ENCODE assay signal across 18 cellular contexts in genomic region chr5:180795771-180796313, GRCh38. TPM values are rescaled to one million over a fixed set of nuclear protein-coding genes. Genes with fewer than 3 reads are reported as not detected.
DNase-seq lines count a peak whose midpoint lies in the region; ATAC-seq and TF ChIP-seq lines count a peak whose summit lies in the region.
"Had no signal": no experiment of that assay in that cellular context is flagged by ENCODE, and none has a peak within 500 bp of the region (broad histone marks: within the 10 kb centered on the region; RNA-seq: fewer than 3 reads in every experiment).

No MANE protein-coding gene starts in this region.

- no peaks in the 10 kb centered on the region for H3K27me3 ChIP-seq in esophagus (ENCODE audit: control insufficient read depth in 1 of 2, insufficient read depth in 2 of 2, low read length in 2 of 2)
- H3K27me3 ChIP-seq in Caco-2 (replicated peaks; ENCODE audit: control insufficient read depth, insufficient read depth, low read length), result no peaks in the 10 kb centered on the region
- H3K27me3 ChIP-seq: hepatocyte, upper lobe of left lung had no signal

- H3K9me3 Mint-ChIP-seq in activated CD4-positive, alpha-beta T cell treated with anti-CD3 and anti-CD28 coated beads, Interleukin-2, amount 10 ng/mL, durations not matched to agents 24 days and 14 days, result no peaks in the 10 kb centered on the region
- H3K9me3 Mint-ChIP-seq in activated CD4-positive, alpha-beta memory T cell treated with anti-CD3 and anti-CD28 coated beads, Interleukin-2, amount 10 ng/mL, durations not matched to agents 7 days and 5 days, result no peaks in the 10 kb centered on the region
- H3K9me3 Mint-ChIP-seq in stimulated activated memory B cell treated with anti-CD40 and anti-IgM and Interleukin-4, amounts not matched to agents 10 μg/mL and 1 μg/mL and 100 μg/mL, for 72 hours, result no peaks in the 10 kb centered on the region
- no peaks in the 10 kb centered on the region for H3K9me3 Mint-ChIP-seq in Caco-2 (ENCODE audit: unreplicated experiment)

- POLR2A ChIA-PET in activated CD4-positive, alpha-beta memory T cell treated with anti-CD3 and anti-CD28 coated beads, Interleukin-2, amount 10 ng/mL, durations not matched to agents 7 days and 5 days (lab: Charles Lee), result interaction anchor here (1.4 to 1.5 kb wide), 2 partner anchors 10 to 15 kb away, joined by 3 to 4 read pairs; no protein-coding TSS in a partner anchor
- POLR2A ChIA-PET in Caco-2 (lab: Charles Lee), result no interaction called here

- peaks cover 71% of the 10 kb centered on the region for H3K36me3 Mint-ChIP-seq in activated CD4-positive, alpha-beta T cell treated with anti-CD3 and anti-CD28 coated beads, Interleukin-2, amount 10 ng/mL, durations not matched to agents 24 days and 14 days (ENCODE audit: low read depth)
- peaks cover 84% of the 10 kb centered on the region for H3K36me3 Mint-ChIP-seq in activated CD4-positive, alpha-beta memory T cell treated with anti-CD3 and anti-CD28 coated beads, Interleukin-2, amount 10 ng/mL, durations not matched to agents 7 days and 5 days (ENCODE audit: low read depth)
- H3K36me3 Mint-ChIP-seq in stimulated activated memory B cell treated with anti-CD40 and anti-IgM and Interleukin-4, amounts not matched to agents 10 μg/mL and 1 μg/mL and 100 μg/mL, for 72 hours, result peaks cover 92% of the 10 kb centered on the region
- peaks cover 74% of the 10 kb centered on the region for H3K36me3 Mint-ChIP-seq in Caco-2 (ENCODE audit: insufficient read depth, unreplicated experiment)

- H3K4me3 ChIP-seq in esophagus (ENCODE audit: low read depth in 1 of 2, low read length in 2 of 2) (no peak overlapping the region), Caco-2 (ENCODE audit: low read depth, low read length) (no peak overlapping the region)
- H3K4me3 ChIP-seq: hepatocyte, upper lobe of left lung had no signal

- 51 to 57% methylated on average over 4 of the region's 4 CpGs for WGBS in esophagus, 2 donors

- intact Hi-C loops in activated CD4-positive, alpha-beta T cell treated with anti-CD3 and anti-CD28 coated beads, Interleukin-2, amount 10 ng/mL, durations not matched to agents 24 days and 14 days (cut with micrococcal nuclease), result no loop called here
- intact Hi-C loops in Caco-2 (cut with micrococcal nuclease; ENCODE audit: unreplicated experiment), result no loop called here

- CTCF ChIA-PET in activated CD4-positive, alpha-beta memory T cell treated with anti-CD3 and anti-CD28 coated beads, Interleukin-2, amount 10 ng/mL, durations not matched to agents 7 days and 5 days (lab: Charles Lee), result interaction anchor here (1.7 kb wide), 1 partner anchor 65 kb away, joined by 6 read pairs; the partner anchor contains the start of gene ZFP62
- CTCF ChIA-PET in Caco-2 (lab: Charles Lee), result no interaction called here

- H3K9me3 ChIP-seq in esophagus (ENCODE audit: control insufficient read depth in 2 of 2, insufficient read depth in 1 of 2, low read depth in 1 of 2, low read length in 1 of 2) (peaks cover 0 to 6% of the 10 kb centered on the region in 2 donors), Caco-2 (no peaks in the 10 kb centered on the region)
- H3K9me3 ChIP-seq: upper lobe of left lung had no signal

- H3K27me3 Mint-ChIP-seq in activated CD4-positive, alpha-beta T cell treated with anti-CD3 and anti-CD28 coated beads, Interleukin-2, amount 10 ng/mL, durations not matched to agents 24 days and 14 days, result no peaks in the 10 kb centered on the region
- H3K27me3 Mint-ChIP-seq in activated CD4-positive, alpha-beta memory T cell treated with anti-CD3 and anti-CD28 coated beads, Interleukin-2, amount 10 ng/mL, durations not matched to agents 7 days and 5 days, result no peaks in the 10 kb centered on the region
- no peaks in the 10 kb centered on the region for H3K27me3 Mint-ChIP-seq in stimulated activated memory B cell treated with anti-CD40 and anti-IgM and Interleukin-4, amounts not matched to agents 10 μg/mL and 1 μg/mL and 100 μg/mL, for 72 hours
- H3K27me3 Mint-ChIP-seq in Caco-2 (ENCODE audit: insufficient read depth, unreplicated experiment), result no peaks in the 10 kb centered on the region

- no TSS peak for BruUV-seq in Caco-2 (replicated peaks; lab: Mats Ljungman, UMichigan)

- peaks cover 18 to 46% of the 10 kb centered on the region in 2 donors for H3K4me1 ChIP-seq in esophagus (ENCODE audit: control insufficient read depth in 2 of 2, insufficient read depth in 2 of 2, low read length in 1 of 2)
- peaks cover 17% of the 10 kb centered on the region for H3K4me1 ChIP-seq in Caco-2

- no peak for TF ChIP-seq CTCF in Caco-2 (IDR thresholded peaks at IDR 0.05; ENCODE audit: insufficient read depth in 1 of 2, low read depth in 1 of 2, low read length in 1 of 2, severe bottlenecking in 1 of 2, unreplicated experiment in 1 of 2)

- peak overlapping the region; percentile 24 to 77 for H3K27ac ChIP-seq in esophagus (ENCODE audit: low read depth in 2 of 2, low read length in 1 of 2)
- H3K27ac ChIP-seq: hepatocyte, upper lobe of left lung had no signal

- H3K4me1 Mint-ChIP-seq in activated CD4-positive, alpha-beta T cell treated with anti-CD3 and anti-CD28 coated beads, Interleukin-2, amount 10 ng/mL, durations not matched to agents 24 days and 14 days, result peaks cover 53% of the 10 kb centered on the region
- peaks cover 71% of the 10 kb centered on the region for H3K4me1 Mint-ChIP-seq in activated CD4-positive, alpha-beta memory T cell treated with anti-CD3 and anti-CD28 coated beads, Interleukin-2, amount 10 ng/mL, durations not matched to agents 7 days and 5 days
- peaks cover 88% of the 10 kb centered on the region for H3K4me1 Mint-ChIP-seq in stimulated activated memory B cell treated with anti-CD40 and anti-IgM and Interleukin-4, amounts not matched to agents 10 μg/mL and 1 μg/mL and 100 μg/mL, for 72 hours
- H3K4me1 Mint-ChIP-seq in Caco-2 (ENCODE audit: low read depth, unreplicated experiment), result peaks cover 17% of the 10 kb centered on the region

- H3K27ac Mint-ChIP-seq in activated CD4-positive, alpha-beta T cell treated with anti-CD3 and anti-CD28 coated beads, Interleukin-2, amount 10 ng/mL, durations not matched to agents 24 days and 14 days, result peak overlapping the region; percentile 75
- peak overlapping the region; percentile 4 for H3K27ac Mint-ChIP-seq in activated CD4-positive, alpha-beta memory T cell treated with anti-CD3 and anti-CD28 coated beads, Interleukin-2, amount 10 ng/mL, durations not matched to agents 7 days and 5 days
- H3K27ac Mint-ChIP-seq in stimulated activated memory B cell treated with anti-CD40 and anti-IgM and Interleukin-4, amounts not matched to agents 10 μg/mL and 1 μg/mL and 100 μg/mL, for 72 hours, result peak overlapping the region; percentile 3
- no peak overlapping the region for H3K27ac Mint-ChIP-seq in Caco-2 (ENCODE audit: unreplicated experiment)

- peaks cover 4 to 41% of the 10 kb centered on the region in 2 donors for H3K36me3 ChIP-seq in esophagus (ENCODE audit: control insufficient read depth in 2 of 2, insufficient read depth in 2 of 2, low read length in 1 of 2)
- peaks cover 7% of the 10 kb centered on the region for H3K36me3 ChIP-seq in Caco-2 (ENCODE audit: control insufficient read depth, insufficient read depth, low read length)

- no peak for ATAC-seq in stimulated activated memory B cell treated with anti-CD40 and anti-IgM and Interleukin-4, amounts not matched to agents 10 μg/mL and 1 μg/mL and 100 μg/mL, for 72 hours
- no peak for ATAC-seq in GM18520 (IDR thresholded peaks at IDR 0.05; ENCODE audit: unreplicated experiment)
- ATAC-seq: left colon had no signal

- no peak for DNase-seq in activated CD4-positive, alpha-beta T cell treated with anti-CD3 and anti-CD28 coated beads, Interleukin-2, amount 10 ng/mL, durations not matched to agents 24 days and 14 days
- no peak for DNase-seq in activated CD4-positive, alpha-beta T cell treated with anti-CD3 and anti-CD28 coated beads, Interleukin-2, amount 50 U/mL, for 1 hour
- no peak for DNase-seq in activated CD4-positive, alpha-beta memory T cell treated with anti-CD3 and anti-CD28 coated beads, Interleukin-2, amount 10 ng/mL, durations not matched to agents 7 days and 5 days
- DNase-seq in pons (ENCODE audit: low spot score), result no peak
- DNase-seq in Caco-2, result no peak
- DNase-seq: amygdala, Calu3, GF-D8, left colon, NCI-H2107, NCI-H82, upper lobe of left lung had no signal

- H3K4me3 Mint-ChIP-seq in activated CD4-positive, alpha-beta T cell treated with anti-CD3 and anti-CD28 coated beads, Interleukin-2, amount 10 ng/mL, durations not matched to agents 24 days and 14 days, result peak overlapping the region; percentile 3
- H3K4me3 Mint-ChIP-seq in activated CD4-positive, alpha-beta memory T cell treated with anti-CD3 and anti-CD28 coated beads, Interleukin-2, amount 10 ng/mL, durations not matched to agents 7 days and 5 days, result no peak overlapping the region
- peak overlapping the region; percentile 5 for H3K4me3 Mint-ChIP-seq in stimulated activated memory B cell treated with anti-CD40 and anti-IgM and Interleukin-4, amounts not matched to agents 10 μg/mL and 1 μg/mL and 100 μg/mL, for 72 hours
- H3K4me3 Mint-ChIP-seq in Caco-2 (ENCODE audit: unreplicated experiment), result no peak overlapping the region

RNA-seq across cellular contexts. Expression of gene MGAT1, which starts 6.8 kb away (rescaled TPM):
- 119 and 122 TPM in 2 replicates for total RNA-seq in activated CD4-positive, alpha-beta T cell treated with anti-CD3 and anti-CD28 coated beads, Interleukin-2, amount 10 ng/mL, durations not matched to agents 24 days and 14 days
- total RNA-seq in activated CD4-positive, alpha-beta memory T cell treated with anti-CD3 and anti-CD28 coated beads, Interleukin-2, amount 10 ng/mL, durations not matched to agents 7 days and 5 days, result 100 to 1,000 TPM; 184 to 185 TPM
- polyA plus RNA-seq in esophagus, result 100 to 1,000 TPM in 1 of 2 donors, 10 to 100 TPM in 1; 84.0 to 108 TPM
- 80.1 and 82.5 TPM in 2 replicates for total RNA-seq in Caco-2 (2022)

RNA-seq across cellular contexts. Expression of gene OR2Y1, which starts 56.0 kb away (rescaled TPM):
- total RNA-seq in activated CD4-positive, alpha-beta T cell treated with anti-CD3 and anti-CD28 coated beads, Interleukin-2, amount 10 ng/mL, durations not matched to agents 24 days and 14 days, result not detected in 2 replicates
- total RNA-seq in activated CD4-positive, alpha-beta memory T cell treated with anti-CD3 and anti-CD28 coated beads, Interleukin-2, amount 10 ng/mL, durations not matched to agents 7 days and 5 days, result not detected
- not detected for polyA plus RNA-seq in esophagus
- total RNA-seq in Caco-2 (2022), result not detected in 2 replicates
- total RNA-seq: Calu3, hepatocyte, left colon, M059J, myocyte, upper lobe of left lung had no signal
- polyA plus RNA-seq: hepatocyte had no signal

Comparison
In these comparisons a context has a peak if more than half of its experiments do, and no peak if none do; other contexts are left out.
1. H3K4me3 Mint-ChIP-seq: peak in activated CD4-positive, alpha-beta T cell treated with anti-CD3 and anti-CD28 coated beads, Interleukin-2, amount 10 ng/mL, durations not matched to agents 24 days and 14 days (single experiment) and stimulated activated memory B cell treated with anti-CD40 and anti-IgM and Interleukin-4, amounts not matched to agents 10 μg/mL and 1 μg/mL and 100 μg/mL, for 72 hours (single experiment); none in activated CD4-positive, alpha-beta memory T cell treated with anti-CD3 and anti-CD28 coated beads, Interleukin-2, amount 10 ng/mL, durations not matched to agents 7 days and 5 days (single experiment) and Caco-2 (single experiment).